23 cellular contexts compared by ENCODE assay signal in genomic region chr2:197185676-197186075, GRCh38.
DNase-seq lines count a peak whose midpoint lies in the region; ATAC-seq and TF ChIP-seq lines count a peak whose summit lies in the region.
"Had no signal": no experiment of that assay in that cellular context is flagged by ENCODE, and none has a peak within 500 bp of the region (broad histone marks: within the 10 kb centered on the region; RNA-seq: fewer than 3 reads in every experiment).

No MANE protein-coding gene starts in this region.

- intact Hi-C loops in activated naive CD4-positive, alpha-beta T cell treated with anti-CD3 and anti-CD28 coated beads for 36 hours (cut with micrococcal nuclease), result loop anchor here (5.0 kb wide), 1 partner anchor 173 kb away; no protein-coding TSS in a partner anchor
- intact Hi-C loops in gastrocnemius medialis (cut with DNase I; ENCODE audit: low total_unique reads), result loop anchor here (2.0 to 10.0 kb wide), 2 partner anchors 119 to 1531 kb away; partner anchors contain the start of gene SLC39A10

- no peaks in the 10 kb centered on the region for H3K9me3 ChIP-seq in gastrocnemius medialis
- H3K9me3 ChIP-seq: HAP-1, lower lobe of right lung, testis, vagina had no signal

- H3K36me3 Mint-ChIP-seq in activated naive CD4-positive, alpha-beta T cell treated with anti-CD3 and anti-CD28 coated beads, Interleukin-2, amount 50 U/mL, for 24 hours, result peaks cover 34% of the 10 kb centered on the region
- H3K36me3 Mint-ChIP-seq in activated naive CD4-positive, alpha-beta T cell treated with anti-CD3 and anti-CD28 coated beads for 36 hours (ENCODE audit: low read depth), result peaks cover 36% of the 10 kb centered on the region
- H3K36me3 Mint-ChIP-seq in immature natural killer cell, result peaks cover 3 to 15% (median 8%) of the 10 kb centered on the region in 3 donors

- H3K27ac ChIP-seq in VCaP (peak overlapping the region; percentile 39), gastrocnemius medialis (peak overlapping the region; percentile 64 to 74 (median 73))
- H3K27ac ChIP-seq: skin epidermis, testis, vagina had no signal

- H3K36me3 ChIP-seq in gastrocnemius medialis, result no peaks in the 10 kb centered on the region
- H3K36me3 ChIP-seq: HAP-1, lower lobe of right lung, vagina had no signal

- peak overlapping the region; percentile 40 for H3K4me3 Mint-ChIP-seq in activated naive CD4-positive, alpha-beta T cell treated with anti-CD3 and anti-CD28 coated beads, Interleukin-2, amount 50 U/mL, for 24 hours
- H3K4me3 Mint-ChIP-seq in activated naive CD4-positive, alpha-beta T cell treated with anti-CD3 and anti-CD28 coated beads for 36 hours, result no peak overlapping the region
- no peak overlapping the region for H3K4me3 Mint-ChIP-seq in immature natural killer cell
- H3K4me3 Mint-ChIP-seq: central memory CD8-positive, alpha-beta T cell had no signal

- CTCF ChIA-PET in activated naive CD4-positive, alpha-beta T cell treated with anti-CD3 and anti-CD28 coated beads for 36 hours (lab: Charles Lee), result interaction anchor here (0.7 to 1.3 kb wide), 4 partner anchors 11 to 44 kb away, joined by 3 to 5 read pairs (median 4); no protein-coding TSS in a partner anchor

- peaks cover 18 to 19% of the 10 kb centered on the region in 2 donors for H3K4me1 ChIP-seq in gastrocnemius medialis
- H3K4me1 ChIP-seq: HAP-1, testis had no signal

- no peaks in the 10 kb centered on the region for H3K27me3 ChIP-seq in gastrocnemius medialis
- H3K27me3 ChIP-seq: testis, vagina had no signal

- peaks cover 93% of the 10 kb centered on the region for H3K4me1 Mint-ChIP-seq in activated naive CD4-positive, alpha-beta T cell treated with anti-CD3 and anti-CD28 coated beads, Interleukin-2, amount 50 U/mL, for 24 hours
- H3K4me1 Mint-ChIP-seq in activated naive CD4-positive, alpha-beta T cell treated with anti-CD3 and anti-CD28 coated beads for 36 hours (ENCODE audit: low read depth), result peaks cover 73% of the 10 kb centered on the region
- peaks cover 77 to 92% of the 10 kb centered on the region in 2 donors for H3K4me1 Mint-ChIP-seq in immature natural killer cell

- H3K9me3 Mint-ChIP-seq in activated naive CD4-positive, alpha-beta T cell treated with anti-CD3 and anti-CD28 coated beads, Interleukin-2, amount 50 U/mL, for 24 hours, result no peaks in the 10 kb centered on the region
- H3K9me3 Mint-ChIP-seq in activated naive CD4-positive, alpha-beta T cell treated with anti-CD3 and anti-CD28 coated beads for 36 hours, result no peaks in the 10 kb centered on the region
- H3K9me3 Mint-ChIP-seq in immature natural killer cell, result no peaks in the 10 kb centered on the region
- H3K9me3 Mint-ChIP-seq: central memory CD8-positive, alpha-beta T cell had no signal

- in situ Hi-C loops in gastrocnemius medialis (cut with MboI; ENCODE audit: low sequenced_read_pairs in 4 of 4), result loop anchor here in 1 of 4 donors (10.0 kb wide), 1 partner anchor 199 kb away; no protein-coding TSS in a partner anchor

- TF ChIP-seq POLR2A in gastrocnemius medialis (IDR thresholded peaks at IDR 0.05), result no peak

- H3K27me3 Mint-ChIP-seq in activated naive CD4-positive, alpha-beta T cell treated with anti-CD3 and anti-CD28 coated beads, Interleukin-2, amount 50 U/mL, for 24 hours, result no peaks in the 10 kb centered on the region
- H3K27me3 Mint-ChIP-seq in activated naive CD4-positive, alpha-beta T cell treated with anti-CD3 and anti-CD28 coated beads for 36 hours (ENCODE audit: low read depth), result no peaks in the 10 kb centered on the region
- H3K27me3 Mint-ChIP-seq in immature natural killer cell (ENCODE audit: low read depth in 3 of 3), result peaks cover 0 to 2% (median 1%) of the 10 kb centered on the region in 3 donors
- H3K27me3 Mint-ChIP-seq: central memory CD8-positive, alpha-beta T cell had no signal

- no peak overlapping the region for H3K4me3 ChIP-seq in gastrocnemius medialis
- H3K4me3 ChIP-seq: HAP-1, lower lobe of right lung, skin epidermis, testis, vagina had no signal

- TF ChIP-seq CTCF in VCaP (conservative IDR thresholded peaks at IDR 0.05) (no peak), gastrocnemius medialis (IDR thresholded peaks at IDR 0.05 in 4 of 5, conservative IDR thresholded peaks at IDR 0.05 in 1 of 5) (no peak)

- no peak for DNase-seq in activated naive CD4-positive, alpha-beta T cell treated with anti-CD3 and anti-CD28 coated beads for 36 hours
- no peak for DNase-seq in immature natural killer cell
- no peak for DNase-seq in gastrocnemius medialis
- no peak for DNase-seq in effector CD4-positive, alpha-beta T cell
- no peak for DNase-seq in stimulated activated CD4-positive, alpha-beta T cell treated with anti-CD3 and anti-CD28 coated beads, Interleukin-2, amount 100 ng/mL, for 24 hours
- DNase-seq: activated CD8-positive, alpha-beta memory T cell treated with anti-CD3 and anti-CD28 coated beads, Interleukin-2, amount 50 U/mL, for 4 hours; activated gamma-delta T cell treated with Interleukin-2 at 50 U/mL for 16 hours; islet precursor cell; Kasumi-1; NCI-H1694; NCI-H510A treated with DMSO at 0.1 percent for 48 hours; NK-92 treated with Interleukin-12 subunit alpha and Interleukin-12 subunit beta, amount 100 ng/mL, for 24 hours; SIG-M5 had no signal

- peak overlapping the region; percentile 24 for H3K27ac Mint-ChIP-seq in activated naive CD4-positive, alpha-beta T cell treated with anti-CD3 and anti-CD28 coated beads, Interleukin-2, amount 50 U/mL, for 24 hours
- H3K27ac Mint-ChIP-seq in activated naive CD4-positive, alpha-beta T cell treated with anti-CD3 and anti-CD28 coated beads for 36 hours, result no peak overlapping the region
- H3K27ac Mint-ChIP-seq in immature natural killer cell, result peak overlapping the region in 4 of 6 donors; percentile 31 to 71 (median 70)

- ATAC-seq in gastrocnemius medialis, result no peak
- no peak for ATAC-seq in GM21723 (IDR thresholded peaks at IDR 0.05; ENCODE audit: unreplicated experiment)
- ATAC-seq: Panc1 had no signal
